Comparison of ENCODE assay signal across 26 cellular contexts in genomic region chr9:25396828-25397227, GRCh38.
"Had no signal": no experiment of that assay in that cellular context is flagged by ENCODE, and none has a peak within 500 bp of the region (broad histone marks: within the 10 kb centered on the region; RNA-seq: fewer than 3 reads in every experiment).

No MANE protein-coding gene starts in this region.

- H3K4me3 ChIP-seq: ascending aorta, body of pancreas, SJCRH30 had no signal

- H3K27ac Mint-ChIP-seq: activated CD4-positive, alpha-beta T cell treated with anti-CD3 and anti-CD28 coated beads for 36 hours; activated CD8-positive, alpha-beta T cell treated with anti-CD3 and anti-CD28 coated beads, Interleukin-2, amount 10 ng/mL, durations not matched to agents 7 days and 5 days; activated naive CD4-positive, alpha-beta T cell treated with anti-CD3 and anti-CD28 coated beads, Interleukin-2, amount 50 U/mL, for 24 hours had no signal

- H3K27ac ChIP-seq: ascending aorta, body of pancreas, SJCRH30, VCaP had no signal

- H3K4me1 ChIP-seq: ascending aorta, body of pancreas, SJCRH30 had no signal

- H3K4me1 Mint-ChIP-seq: activated CD4-positive, alpha-beta T cell treated with anti-CD3 and anti-CD28 coated beads for 36 hours; activated naive CD4-positive, alpha-beta T cell treated with anti-CD3 and anti-CD28 coated beads, Interleukin-2, amount 50 U/mL, for 24 hours had no signal

- H3K4me3 Mint-ChIP-seq: activated CD4-positive, alpha-beta T cell treated with anti-CD3 and anti-CD28 coated beads for 36 hours; activated CD8-positive, alpha-beta T cell treated with anti-CD3 and anti-CD28 coated beads, Interleukin-2, amount 10 ng/mL, durations not matched to agents 7 days and 5 days; activated naive CD4-positive, alpha-beta T cell treated with anti-CD3 and anti-CD28 coated beads, Interleukin-2, amount 50 U/mL, for 24 hours had no signal

- FAIRE-seq: bronchial epithelial cell had no signal

- H3K9ac ChIP-seq: SK-N-SH had no signal

- H3K36me3 Mint-ChIP-seq: activated naive CD4-positive, alpha-beta T cell treated with anti-CD3 and anti-CD28 coated beads, Interleukin-2, amount 50 U/mL, for 24 hours had no signal

- H3K9me3 ChIP-seq: ascending aorta, body of pancreas, SJCRH30, SK-N-SH had no signal

- DNase-seq: activated CD4-positive, alpha-beta T cell treated with anti-CD3 and anti-CD28 coated beads for 36 hours; activated CD8-positive, alpha-beta memory T cell treated with anti-CD3 and anti-CD28 coated beads, Interleukin-2, amount 50 U/mL, for 48 hours; activated CD8-positive, alpha-beta T cell treated with anti-CD3 and anti-CD28 coated beads, Interleukin-2, amount 10 ng/mL, durations not matched to agents 7 days and 5 days; activated naive CD4-positive, alpha-beta T cell; activated T-cell treated with anti-CD3 and anti-CD28 coated beads, Interleukin-2, amount 50 U/mL, for 1 hour; body of pancreas; central memory CD4-positive, alpha-beta T cell; NCI-H1092; NCI-H1417 treated with DMSO at 0.1 percent for 48 hours; NCI-H1694; NCI-H2029; NCI-H345; NCI-H510A; NCI-H526 treated with DMSO at 0.1 percent for 48 hours; NCI-H82; OCI-M1; Right ventricle myocardium superior; RPMI8226; SJCRH30; SK-N-SH; T-helper 1 cell had no signal

- H3K27me3 ChIP-seq: ascending aorta, body of pancreas, SJCRH30 had no signal

- H3K4me2 ChIP-seq: SK-N-SH had no signal

- H3K9me3 Mint-ChIP-seq: activated naive CD4-positive, alpha-beta T cell treated with anti-CD3 and anti-CD28 coated beads, Interleukin-2, amount 50 U/mL, for 24 hours had no signal

- ATAC-seq: activated CD4-positive, alpha-beta T cell treated with anti-CD3 and anti-CD28 coated beads for 36 hours; activated CD8-positive, alpha-beta T cell treated with anti-CD3 and anti-CD28 coated beads, Interleukin-2, amount 10 ng/mL, durations not matched to agents 7 days and 5 days; body of pancreas; Panc1 had no signal

- H3K27me3 Mint-ChIP-seq: activated CD4-positive, alpha-beta T cell treated with anti-CD3 and anti-CD28 coated beads for 36 hours; activated naive CD4-positive, alpha-beta T cell treated with anti-CD3 and anti-CD28 coated beads, Interleukin-2, amount 50 U/mL, for 24 hours had no signal

- H3K36me3 ChIP-seq: ascending aorta, SJCRH30 had no signal
